In the genomic region with DNA sequence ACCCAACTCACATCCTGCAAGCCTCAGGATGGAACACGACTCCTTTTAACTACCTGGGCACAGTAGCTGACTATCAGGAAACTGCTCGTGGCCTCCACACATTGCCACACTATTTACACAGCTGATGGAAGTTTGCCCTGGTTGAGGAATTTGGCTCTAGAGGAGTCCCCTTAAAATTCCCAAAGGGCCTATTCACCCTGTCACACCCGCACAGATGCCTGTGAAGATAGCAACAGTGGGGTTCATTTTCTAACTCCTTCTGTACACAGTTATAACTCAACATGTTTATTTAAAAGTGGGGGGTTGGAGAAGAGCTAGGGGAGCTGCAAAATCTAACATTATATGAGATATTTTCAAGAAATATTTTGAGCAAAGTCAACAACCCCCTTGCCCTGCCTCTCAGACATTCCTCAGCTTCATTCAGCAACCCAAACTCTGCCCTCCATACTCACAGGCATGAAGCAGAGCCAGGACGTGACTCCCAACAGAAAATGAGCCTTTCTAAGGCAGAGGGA, we compare ENCODE assay signal across 13 cellular contexts. TPM values are rescaled to one million over a fixed set of nuclear protein-coding genes. Genes with fewer than 3 reads are reported as not detected.
A peak's percentile ranks its signal among the peaks of the same experiment; 100 is the strongest.
DNase-seq lines count a peak whose midpoint lies in the region; ATAC-seq, FAIRE-seq and TF ChIP-seq lines count a peak whose summit lies in the region.
"Had no signal": no experiment of that assay in that cellular context is flagged by ENCODE, and none has a peak within 500 bp of the region (broad histone marks: within the 10 kb centered on the region; RNA-seq: fewer than 3 reads in every experiment).

No MANE protein-coding gene starts in this region.

- peaks cover 97% of the 10 kb centered on the region for H3K79me2 ChIP-seq in astrocyte (ENCODE audit: insufficient read depth, low read length)

- intact Hi-C loops in stomach (cut with DNase I; ENCODE audit: low total_unique reads), result no loop called here

- 12 to 27% (median 16%) methylated on average over 4 of the region's 4 CpGs for WGBS in stomach, 5 donors

- TF ChIP-seq CTCF in HFFc6 (IDR thresholded peaks at IDR 0.05), result no peak
- TF ChIP-seq CTCF in astrocyte (IDR thresholded peaks at IDR 0.05; ENCODE audit: insufficient read depth, low read depth, low read length), result no peak
- no peak for TF ChIP-seq CTCF in stomach (IDR thresholded peaks at IDR 0.05)

- H3K36me3 Mint-ChIP-seq in HFFc6 (ENCODE audit: low read depth) (peaks cover 64% of the 10 kb centered on the region), astrocyte (ENCODE audit: low read depth, unreplicated experiment) (peaks cover 22% of the 10 kb centered on the region), immature natural killer cell (no peaks in the 10 kb centered on the region)
- no peaks in the 10 kb centered on the region for H3K36me3 Mint-ChIP-seq in activated T-helper 17 cell treated with anti-CD3 and anti-CD28 coated beads, Interleukin-2, amount 50 U/mL, for 72 hours (ENCODE audit: low read depth)
- H3K36me3 Mint-ChIP-seq: naive thymus-derived CD4-positive, alpha-beta T cell had no signal

- TF ChIP-seq POLR2A in stomach (IDR thresholded peaks at IDR 0.05), result no peak

- peaks cover 75% of the 10 kb centered on the region for H4K20me1 ChIP-seq in astrocyte (ENCODE audit: insufficient read depth, low read length)

- no peak overlapping the region for H2AFZ ChIP-seq in astrocyte (ENCODE audit: low read depth, low read length)

- H3K4me3 Mint-ChIP-seq in HFFc6 (peak overlapping the region; percentile 71), astrocyte (ENCODE audit: unreplicated experiment) (peak overlapping the region; percentile 61), immature natural killer cell (no peak overlapping the region)
- H3K4me3 Mint-ChIP-seq in activated T-helper 17 cell treated with anti-CD3 and anti-CD28 coated beads, Interleukin-2, amount 50 U/mL, for 72 hours, result no peak overlapping the region
- H3K4me3 Mint-ChIP-seq: naive thymus-derived CD4-positive, alpha-beta T cell had no signal

- H3K9me3 ChIP-seq in astrocyte (ENCODE audit: insufficient read depth, low read depth, low read length), result no peaks in the 10 kb centered on the region
- no peaks in the 10 kb centered on the region for H3K9me3 ChIP-seq in stomach
- H3K9me3 ChIP-seq: esophagus squamous epithelium had no signal

- no peak for TF ChIP-seq EP300 in stomach (IDR thresholded peaks at IDR 0.05)

- peak; percentile 37 for FAIRE-seq in astrocyte (lab: Jason Lieb, UNC)

- H3K9me3 Mint-ChIP-seq in HFFc6, result no peaks in the 10 kb centered on the region
- no peaks in the 10 kb centered on the region for H3K9me3 Mint-ChIP-seq in astrocyte (ENCODE audit: unreplicated experiment)
- peaks cover 0 to 3% (median 0%) of the 10 kb centered on the region in 6 donors for H3K9me3 Mint-ChIP-seq in immature natural killer cell
- H3K9me3 Mint-ChIP-seq in activated T-helper 17 cell treated with anti-CD3 and anti-CD28 coated beads, Interleukin-2, amount 50 U/mL, for 72 hours, result no peaks in the 10 kb centered on the region
- H3K9me3 Mint-ChIP-seq: naive thymus-derived CD4-positive, alpha-beta T cell had no signal

- H3K27ac Mint-ChIP-seq in HFFc6 (peak overlapping the region; percentile 79), astrocyte (ENCODE audit: unreplicated experiment) (peak overlapping the region; percentile 88), immature natural killer cell (no peak overlapping the region)
- no peak overlapping the region for H3K27ac Mint-ChIP-seq in activated T-helper 17 cell treated with anti-CD3 and anti-CD28 coated beads, Interleukin-2, amount 50 U/mL, for 72 hours
- H3K27ac Mint-ChIP-seq: naive thymus-derived CD4-positive, alpha-beta T cell had no signal

- H3K27me3 ChIP-seq in astrocyte (ENCODE audit: insufficient read depth, low read length) (no peaks in the 10 kb centered on the region), stomach (no peaks in the 10 kb centered on the region)
- H3K27me3 ChIP-seq: esophagus squamous epithelium had no signal

- H3K9ac ChIP-seq in astrocyte (ENCODE audit: low read length), result peak overlapping the region; percentile 44

- H3K27ac ChIP-seq in astrocyte (ENCODE audit: low read depth, low read length), result peak overlapping the region; percentile 68
- peak overlapping the region in 3 of 5 donors; percentile 32 to 34 (median 33) for H3K27ac ChIP-seq in stomach

- peaks cover 97% of the 10 kb centered on the region for H3K4me1 Mint-ChIP-seq in HFFc6 (ENCODE audit: low read depth)
- peaks cover 80% of the 10 kb centered on the region for H3K4me1 Mint-ChIP-seq in astrocyte (ENCODE audit: low read depth, unreplicated experiment)
- H3K4me1 Mint-ChIP-seq in immature natural killer cell, result no peaks in the 10 kb centered on the region
- no peaks in the 10 kb centered on the region for H3K4me1 Mint-ChIP-seq in activated T-helper 17 cell treated with anti-CD3 and anti-CD28 coated beads, Interleukin-2, amount 50 U/mL, for 72 hours
- H3K4me1 Mint-ChIP-seq: naive thymus-derived CD4-positive, alpha-beta T cell had no signal

- H3K4me1 ChIP-seq in astrocyte (ENCODE audit: insufficient read depth, low read length), result peaks cover 16% of the 10 kb centered on the region
- peaks cover 0 to 18% (median 14%) of the 10 kb centered on the region in 4 donors for H3K4me1 ChIP-seq in stomach

- peaks cover 23% of the 10 kb centered on the region for H3K36me3 ChIP-seq in astrocyte (ENCODE audit: insufficient read depth, low read length)
- no peaks in the 10 kb centered on the region for H3K36me3 ChIP-seq in stomach
- H3K36me3 ChIP-seq: esophagus squamous epithelium had no signal

- no peak for ATAC-seq in activated T-helper 17 cell treated with anti-CD3 and anti-CD28 coated beads, Interleukin-2, amount 50 U/mL, for 72 hours (replicated peaks)
- no peak for ATAC-seq in GM19452 (IDR thresholded peaks at IDR 0.05; ENCODE audit: unreplicated experiment)
- ATAC-seq: naive thymus-derived CD4-positive, alpha-beta T cell had no signal

- H3K4me3 ChIP-seq in astrocyte (ENCODE audit: insufficient read depth, low read depth, low read length), result peak overlapping the region; percentile 3
- H3K4me3 ChIP-seq in stomach, result no peak overlapping the region
- H3K4me3 ChIP-seq: esophagus squamous epithelium had no signal

- peak; percentile 81 for DNase-seq in HFFc6
- peak; percentile 84 for DNase-seq in astrocyte (ENCODE audit: low read depth)
- DNase-seq in kidney tubule cell (ENCODE audit: low spot score), result peak; percentile 45
- peak; percentile 57 for DNase-seq in stomach
- no peak for DNase-seq in immature natural killer cell
- DNase-seq in NCI-H2107 treated with DMSO at 0.1 percent for 48 hours (lab: John Stamatoyannopoulos, UW; ENCODE audit: unreplicated experiment), result no peak
- DNase-seq: activated CD4-positive, alpha-beta T cell treated with anti-CD3 and anti-CD28 coated beads for 1 hour; esophagus squamous epithelium; GDM1; KG1; naive thymus-derived CD4-positive, alpha-beta T cell had no signal

- H3K4me2 ChIP-seq in astrocyte (ENCODE audit: low read length), result peak overlapping the region; percentile 72

- H3K27me3 Mint-ChIP-seq in HFFc6 (ENCODE audit: insufficient read depth), result peaks cover 20% of the 10 kb centered on the region
- no peaks in the 10 kb centered on the region for H3K27me3 Mint-ChIP-seq in astrocyte (ENCODE audit: low read depth, unreplicated experiment)
- peaks cover 0 to 4% (median 0%) of the 10 kb centered on the region in 3 donors for H3K27me3 Mint-ChIP-seq in immature natural killer cell (ENCODE audit: low read depth in 3 of 3)
- H3K27me3 Mint-ChIP-seq in activated T-helper 17 cell treated with anti-CD3 and anti-CD28 coated beads, Interleukin-2, amount 50 U/mL, for 72 hours, result peaks cover 31% of the 10 kb centered on the region

RNA-seq across cellular contexts. Expression of a gene that starts 35.8 kb away (rescaled TPM):
- 1,000 to 10,000 TPM in 3 of 6 experiments, 100 to 1,000 TPM in 3; 877 to 1,071 (median 1,004) TPM for total RNA-seq in HFFc6 (2021; fragmentation: NEBNext Ultra II Directional; extraction: Animal tissue kit (Norgen Biotek cat#: 25700))
- total RNA-seq in astrocyte, result 624 and 672 TPM in 2 replicates
- total RNA-seq in stomach, result 100 to 1,000 TPM in 1 of 5 donors, 10 to 100 TPM in 4; 17.0 to 123 (median 70.1) TPM
- polyA plus RNA-seq in stomach, result 10 to 100 TPM; 15.9 to 30.4 (median 22.7) TPM
- polyA plus RNA-seq in immature natural killer cell, result not detected
- not detected for total RNA-seq in activated T-helper 17 cell treated with anti-CD3 and anti-CD28 coated beads, Interleukin-2, amount 50 U/mL, for 72 hours
- total RNA-seq: naive thymus-derived CD4-positive, alpha-beta T cell had no signal
- polyA plus RNA-seq: naive thymus-derived CD4-positive, alpha-beta T cell had no signal

Comparison
In these comparisons a context has a peak if more than half of its experiments do, and no peak if none do; other contexts are left out.
1. DNase-seq: peak in HFFc6 (single experiment), astrocyte (single experiment), kidney tubule cell (single experiment) and stomach (single experiment); none in immature natural killer cell (0 of 3) and NCI-H2107 treated with DMSO at 0.1 percent for 48 hours (single experiment).
2. H3K27ac Mint-ChIP-seq: peak in HFFc6 (single experiment) and astrocyte (single experiment); none in immature natural killer cell (0 of 6) and activated T-helper 17 cell treated with anti-CD3 and anti-CD28 coated beads, Interleukin-2, amount 50 U/mL, for 72 hours (single experiment).
3. H3K4me3 Mint-ChIP-seq: peak in HFFc6 (single experiment) and astrocyte (single experiment); none in immature natural killer cell (0 of 5) and activated T-helper 17 cell treated with anti-CD3 and anti-CD28 coated beads, Interleukin-2, amount 50 U/mL, for 72 hours (single experiment).
4. RNA of a gene that starts 35.8 kb away (total RNA-seq): 877 to 1,071 TPM in HFFc6, 624 to 672 TPM in astrocyte and 17.0 to 123 TPM in stomach; not detected in activated T-helper 17 cell treated with anti-CD3 and anti-CD28 coated beads, Interleukin-2, amount 50 U/mL, for 72 hours; every median in the first group is over 10 times any median in the second.